In the genomic region with DNA sequence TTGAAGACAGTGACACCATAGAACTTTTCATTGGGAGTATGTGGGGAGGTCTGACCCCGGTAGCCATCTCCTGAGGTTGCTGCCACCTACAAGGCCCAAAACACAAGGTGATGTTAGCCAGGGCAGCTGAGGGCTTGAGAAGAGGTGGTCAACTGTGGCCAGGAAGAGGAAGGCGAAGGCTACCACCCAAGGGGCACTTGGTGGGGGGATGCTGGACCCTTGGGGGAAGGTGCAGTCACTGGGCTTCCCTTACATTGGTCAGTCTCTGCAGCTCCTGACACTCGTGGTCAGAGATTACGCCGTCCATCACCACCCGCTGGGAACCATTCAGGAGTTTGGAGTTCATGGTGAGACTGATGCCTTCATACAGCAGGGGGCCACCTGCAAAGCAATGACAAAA, we compare ENCODE assay signal across 16 cellular contexts. TPM values are rescaled to one million over a fixed set of nuclear protein-coding genes. Genes with fewer than 3 reads are reported as not detected.
DNase-seq lines count a peak whose midpoint lies in the region; ATAC-seq and TF ChIP-seq lines count a peak whose summit lies in the region.
"Had no signal": no experiment of that assay in that cellular context is flagged by ENCODE, and none has a peak within 500 bp of the region (broad histone marks: within the 10 kb centered on the region; RNA-seq: fewer than 3 reads in every experiment).

No MANE protein-coding gene starts in this region.

- H3K27me3 Mint-ChIP-seq in activated naive CD4-positive, alpha-beta T cell treated with anti-CD3 and anti-CD28 coated beads, Interleukin-2, amount 10 ng/mL, durations not matched to agents 7 days and 5 days, result no peaks in the 10 kb centered on the region
- no peaks in the 10 kb centered on the region for H3K27me3 Mint-ChIP-seq in activated CD4-positive, alpha-beta memory T cell treated with anti-CD3 and anti-CD28 coated beads for 36 hours
- H3K27me3 Mint-ChIP-seq in T-helper 2 cell treated with Interferon-gamma antibody and Interleukin-4, amounts not matched to agents 5 μg/mL and 100 μg/mL, for 36 hours (ENCODE audit: low read depth), result no peaks in the 10 kb centered on the region
- H3K27me3 Mint-ChIP-seq: CD4-positive, alpha-beta memory T cell had no signal

- no peaks in the 10 kb centered on the region for H3K9me3 ChIP-seq in WERI-Rb-1 (ENCODE audit: severe bottlenecking)
- no peaks in the 10 kb centered on the region for H3K9me3 ChIP-seq in suprapubic skin

- 88% methylated on average over 6 of the region's 6 CpGs for whole genome bisulfite sequencing in suprapubic skin

- DNase-seq in activated naive CD4-positive, alpha-beta T cell treated with anti-CD3 and anti-CD28 coated beads, Interleukin-2, amount 10 ng/mL, durations not matched to agents 7 days and 5 days, result peak; percentile 8
- DNase-seq in activated naive CD4-positive, alpha-beta T cell treated with anti-CD3 and anti-CD28 coated beads, Interleukin-2, amount 50 U/mL, for 72 hours (ENCODE audit: low spot score in 2 of 2), result no peak
- no peak for DNase-seq in WERI-Rb-1
- peak; percentile 59 for DNase-seq in mesenteric fat pad (ENCODE audit: low spot score)
- peak; percentile 22 to 54 for DNase-seq in suprapubic skin (ENCODE audit: low spot score in 2 of 2)
- no peak for DNase-seq in activated CD4-positive, alpha-beta memory T cell treated with anti-CD3 and anti-CD28 coated beads for 36 hours
- DNase-seq in T-helper 2 cell treated with Interferon-gamma antibody and Interleukin-4, amounts not matched to agents 5 μg/mL and 100 μg/mL, for 36 hours (ENCODE audit: low spot score), result no peak
- no peak for DNase-seq in NCI-H2227 (lab: John Stamatoyannopoulos, UW; ENCODE audit: unreplicated experiment)
- DNase-seq: 8988T; ACHN; CD4-positive, alpha-beta memory T cell; DMS79; H7 had no signal

- no peak overlapping the region for H3K4me3 ChIP-seq in WERI-Rb-1 (ENCODE audit: low read depth, low read length)
- no peak overlapping the region for H3K4me3 ChIP-seq in suprapubic skin
- H3K4me3 ChIP-seq: BLaER1 treated with 17β-estradiol and CSF1 and Interleukin-3, amounts not matched to agents 10 nM and 100 nM; GM23338 had no signal

- POLR2A ChIA-PET in activated CD4-positive, alpha-beta memory T cell treated with anti-CD3 and anti-CD28 coated beads for 36 hours (lab: Charles Lee), result no interaction called here

- CTCF ChIA-PET in activated naive CD4-positive, alpha-beta T cell treated with anti-CD3 and anti-CD28 coated beads, Interleukin-2, amount 10 ng/mL, durations not matched to agents 7 days and 5 days (lab: Charles Lee), result interaction anchor here (1.5 kb wide), 1 partner anchor 15 kb away, joined by 3 read pairs; no protein-coding TSS in a partner anchor
- CTCF ChIA-PET in activated CD4-positive, alpha-beta memory T cell treated with anti-CD3 and anti-CD28 coated beads for 36 hours (lab: Charles Lee), result interaction anchor here (0.8 kb wide), 1 partner anchor 161 kb away, joined by 3 read pairs; no protein-coding TSS in a partner anchor

- H3K4me1 Mint-ChIP-seq in activated naive CD4-positive, alpha-beta T cell treated with anti-CD3 and anti-CD28 coated beads, Interleukin-2, amount 10 ng/mL, durations not matched to agents 7 days and 5 days, result no peaks in the 10 kb centered on the region
- no peaks in the 10 kb centered on the region for H3K4me1 Mint-ChIP-seq in activated CD4-positive, alpha-beta memory T cell treated with anti-CD3 and anti-CD28 coated beads for 36 hours (ENCODE audit: low read depth)
- H3K4me1 Mint-ChIP-seq in T-helper 2 cell treated with Interferon-gamma antibody and Interleukin-4, amounts not matched to agents 5 μg/mL and 100 μg/mL, for 36 hours (ENCODE audit: low read depth), result no peaks in the 10 kb centered on the region

- peaks cover 3% of the 10 kb centered on the region for H3K4me1 ChIP-seq in suprapubic skin

- ATAC-seq in activated naive CD4-positive, alpha-beta T cell treated with anti-CD3 and anti-CD28 coated beads, Interleukin-2, amount 50 U/mL, for 72 hours, result no peak
- ATAC-seq: GM23338, HepG2 had no signal

- no peaks in the 10 kb centered on the region for H3K9me3 Mint-ChIP-seq in activated naive CD4-positive, alpha-beta T cell treated with anti-CD3 and anti-CD28 coated beads, Interleukin-2, amount 10 ng/mL, durations not matched to agents 7 days and 5 days
- H3K9me3 Mint-ChIP-seq in activated naive CD4-positive, alpha-beta T cell treated with anti-CD3 and anti-CD28 coated beads, Interleukin-2, amount 50 U/mL, for 72 hours, result no peaks in the 10 kb centered on the region
- H3K9me3 Mint-ChIP-seq in activated CD4-positive, alpha-beta memory T cell treated with anti-CD3 and anti-CD28 coated beads for 36 hours, result no peaks in the 10 kb centered on the region
- peaks cover 5% of the 10 kb centered on the region for H3K9me3 Mint-ChIP-seq in T-helper 2 cell treated with Interferon-gamma antibody and Interleukin-4, amounts not matched to agents 5 μg/mL and 100 μg/mL, for 36 hours
- H3K9me3 Mint-ChIP-seq: CD4-positive, alpha-beta memory T cell had no signal

- no peak overlapping the region for H3K27ac Mint-ChIP-seq in activated naive CD4-positive, alpha-beta T cell treated with anti-CD3 and anti-CD28 coated beads, Interleukin-2, amount 10 ng/mL, durations not matched to agents 7 days and 5 days
- no peak overlapping the region for H3K27ac Mint-ChIP-seq in activated naive CD4-positive, alpha-beta T cell treated with anti-CD3 and anti-CD28 coated beads, Interleukin-2, amount 50 U/mL, for 72 hours
- no peak overlapping the region for H3K27ac Mint-ChIP-seq in activated CD4-positive, alpha-beta memory T cell treated with anti-CD3 and anti-CD28 coated beads for 36 hours
- H3K27ac Mint-ChIP-seq in T-helper 2 cell treated with Interferon-gamma antibody and Interleukin-4, amounts not matched to agents 5 μg/mL and 100 μg/mL, for 36 hours, result no peak overlapping the region
- H3K27ac Mint-ChIP-seq: GM23338 had no signal

- TF ChIP-seq POLR2A in suprapubic skin (IDR thresholded peaks at IDR 0.05), result no peak

- TF ChIP-seq CTCF in WERI-Rb-1 (IDR thresholded peaks at IDR 0.05; ENCODE audit: low read depth, low read length) (no peak), suprapubic skin (IDR thresholded peaks at IDR 0.05) (no peak)

- peak overlapping the region; percentile 61 for H3K27ac ChIP-seq in WERI-Rb-1
- H3K27ac ChIP-seq in suprapubic skin, result no peak overlapping the region
- H3K27ac ChIP-seq: BLaER1 treated with 17β-estradiol and CSF1 and Interleukin-3, amounts not matched to agents 10 nM and 100 nM had no signal

- TF ChIP-seq EP300 in suprapubic skin (IDR thresholded peaks at IDR 0.05), result no peak

- intact Hi-C loops in activated CD4-positive, alpha-beta memory T cell treated with anti-CD3 and anti-CD28 coated beads for 36 hours (cut with micrococcal nuclease), result no loop called here

- H3K36me3 ChIP-seq in WERI-Rb-1 (peaks cover 69% of the 10 kb centered on the region), suprapubic skin (peaks cover 83% of the 10 kb centered on the region)

- no peak overlapping the region for H3K4me3 Mint-ChIP-seq in activated naive CD4-positive, alpha-beta T cell treated with anti-CD3 and anti-CD28 coated beads, Interleukin-2, amount 10 ng/mL, durations not matched to agents 7 days and 5 days
- no peak overlapping the region for H3K4me3 Mint-ChIP-seq in activated CD4-positive, alpha-beta memory T cell treated with anti-CD3 and anti-CD28 coated beads for 36 hours
- H3K4me3 Mint-ChIP-seq in T-helper 2 cell treated with Interferon-gamma antibody and Interleukin-4, amounts not matched to agents 5 μg/mL and 100 μg/mL, for 36 hours, result no peak overlapping the region
- H3K4me3 Mint-ChIP-seq: GM23338 had no signal

- H3K36me3 Mint-ChIP-seq in activated naive CD4-positive, alpha-beta T cell treated with anti-CD3 and anti-CD28 coated beads, Interleukin-2, amount 10 ng/mL, durations not matched to agents 7 days and 5 days, result peaks cover 64% of the 10 kb centered on the region
- peaks cover 11 to 24% of the 10 kb centered on the region in 2 donors for H3K36me3 Mint-ChIP-seq in activated naive CD4-positive, alpha-beta T cell treated with anti-CD3 and anti-CD28 coated beads, Interleukin-2, amount 50 U/mL, for 72 hours
- peaks cover 60% of the 10 kb centered on the region for H3K36me3 Mint-ChIP-seq in activated CD4-positive, alpha-beta memory T cell treated with anti-CD3 and anti-CD28 coated beads for 36 hours
- peaks cover 59% of the 10 kb centered on the region for H3K36me3 Mint-ChIP-seq in T-helper 2 cell treated with Interferon-gamma antibody and Interleukin-4, amounts not matched to agents 5 μg/mL and 100 μg/mL, for 36 hours (ENCODE audit: low read depth)

- no peaks in the 10 kb centered on the region for H3K27me3 ChIP-seq in WERI-Rb-1 (ENCODE audit: insufficient read depth, low read depth, severe bottlenecking)
- H3K27me3 ChIP-seq in suprapubic skin, result no peaks in the 10 kb centered on the region
- H3K27me3 ChIP-seq: BLaER1 treated with 17β-estradiol and CSF1 and Interleukin-3, amounts not matched to agents 10 nM and 100 nM had no signal

RNA-seq across cellular contexts. Expression of gene CLDN19, which starts 12.2 kb away (rescaled TPM):
- total RNA-seq in activated naive CD4-positive, alpha-beta T cell treated with anti-CD3 and anti-CD28 coated beads, Interleukin-2, amount 50 U/mL, for 72 hours, result not detected
- total RNA-seq in mesenteric fat pad (not detected), suprapubic skin (under 1 TPM in 3 of 4 donors, not detected in 1; 0.38 to 0.98 (median 0.44) TPM)
- not detected for total RNA-seq in activated CD4-positive, alpha-beta memory T cell treated with anti-CD3 and anti-CD28 coated beads for 36 hours
- total RNA-seq: CD4-positive, alpha-beta memory T cell had no signal

RNA-seq across cellular contexts. Expression of gene P3H1, which starts 14.5 kb away (rescaled TPM):
- total RNA-seq in activated naive CD4-positive, alpha-beta T cell treated with anti-CD3 and anti-CD28 coated beads, Interleukin-2, amount 50 U/mL, for 72 hours, result 10 to 100 TPM; 34.5 to 45.7 TPM
- total RNA-seq in mesenteric fat pad (29.5 TPM), suprapubic skin (10 to 100 TPM; 12.5 to 19.8 (median 16.1) TPM)
- total RNA-seq in activated CD4-positive, alpha-beta memory T cell treated with anti-CD3 and anti-CD28 coated beads for 36 hours, result 10 to 100 TPM; 32.0 to 34.8 TPM

RNA-seq across cellular contexts. Expression of gene C1orf50, which starts 14.8 kb away (rescaled TPM):
- 1 to 10 TPM; 5.7 to 7.9 TPM for total RNA-seq in activated naive CD4-positive, alpha-beta T cell treated with anti-CD3 and anti-CD28 coated beads, Interleukin-2, amount 50 U/mL, for 72 hours
- total RNA-seq in mesenteric fat pad (4.3 TPM), suprapubic skin (1 to 10 TPM; 2.2 to 7.6 (median 3.1) TPM)
- total RNA-seq in activated CD4-positive, alpha-beta memory T cell treated with anti-CD3 and anti-CD28 coated beads for 36 hours, result 1 to 10 TPM; 5.6 to 7.6 TPM

RNA-seq across cellular contexts. Expression of gene TMEM269, which starts 32.5 kb away (rescaled TPM):
- total RNA-seq in activated naive CD4-positive, alpha-beta T cell treated with anti-CD3 and anti-CD28 coated beads, Interleukin-2, amount 50 U/mL, for 72 hours, result 1 to 10 TPM in 1 of 2 donors, under 1 TPM in 1; 0.53 to 1.7 TPM
- total RNA-seq in mesenteric fat pad (not detected), suprapubic skin (under 1 TPM in 3 of 4 donors, not detected in 1; 0.11 to 0.17 (median 0.16) TPM)
- under 1 TPM; 0.15 to 0.33 TPM for total RNA-seq in activated CD4-positive, alpha-beta memory T cell treated with anti-CD3 and anti-CD28 coated beads for 36 hours

Comparison
In these comparisons a context has a peak if more than half of its experiments do, and no peak if none do; other contexts are left out.
1. DNase-seq: peak in activated naive CD4-positive, alpha-beta T cell treated with anti-CD3 and anti-CD28 coated beads, Interleukin-2, amount 10 ng/mL, durations not matched to agents 7 days and 5 days (single experiment), mesenteric fat pad (single experiment) and suprapubic skin (2 of 2); none in activated naive CD4-positive, alpha-beta T cell treated with anti-CD3 and anti-CD28 coated beads, Interleukin-2, amount 50 U/mL, for 72 hours (0 of 2), WERI-Rb-1 (single experiment), activated CD4-positive, alpha-beta memory T cell treated with anti-CD3 and anti-CD28 coated beads for 36 hours (single experiment), T-helper 2 cell treated with Interferon-gamma antibody and Interleukin-4, amounts not matched to agents 5 μg/mL and 100 μg/mL, for 36 hours (single experiment) and NCI-H2227 (single experiment).